ENCODE assay signal across 1 cellular context in the genomic region with DNA sequence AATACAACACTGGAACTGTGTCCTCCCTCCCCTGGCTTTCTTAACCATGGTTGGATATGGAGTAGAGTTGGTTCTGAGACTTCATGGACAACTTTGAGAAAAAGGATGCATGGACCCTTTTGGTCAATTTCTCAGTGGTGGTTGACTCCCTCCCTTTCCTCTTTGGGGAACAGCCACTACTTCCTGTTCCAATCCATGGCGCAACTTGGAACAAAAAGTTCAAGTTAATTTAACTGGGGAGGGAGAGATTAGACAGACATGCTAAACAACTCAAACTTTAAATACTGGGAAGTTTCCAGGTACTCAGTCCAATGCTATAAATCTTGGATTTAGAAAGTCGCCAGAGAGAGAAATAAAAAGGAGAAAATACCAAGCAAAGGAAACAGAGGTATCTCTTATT.
TF ChIP-seq lines count a peak whose summit lies in the region.

No MANE protein-coding gene starts in this region.

TF ChIP-seq in SK-N-SH, 30 proteins besides CTCF, POLR2A, EP300 and RAD21 (continued from another document):
- TF ChIP-seq YY1 (IDR thresholded peaks at IDR 0.05; ENCODE audit: low read depth), result no peak
- TF ChIP-seq EZH2phosphoT487 (IDR thresholded peaks at IDR 0.05; ENCODE audit: borderline replicate concordance, low read depth), result no peak
- no peak for TF ChIP-seq TEAD4 (IDR thresholded peaks at IDR 0.05; ENCODE audit: borderline replicate concordance, insufficient read depth)
- no peak for TF ChIP-seq SMC3 (IDR thresholded peaks at IDR 0.05; ENCODE audit: low read depth, low read length)
- no peak for TF ChIP-seq JUND (IDR thresholded peaks at IDR 0.05)
- no peak for TF ChIP-seq RFX5 (IDR thresholded peaks at IDR 0.05; ENCODE audit: low read length)
- TF ChIP-seq, protein P1, sequence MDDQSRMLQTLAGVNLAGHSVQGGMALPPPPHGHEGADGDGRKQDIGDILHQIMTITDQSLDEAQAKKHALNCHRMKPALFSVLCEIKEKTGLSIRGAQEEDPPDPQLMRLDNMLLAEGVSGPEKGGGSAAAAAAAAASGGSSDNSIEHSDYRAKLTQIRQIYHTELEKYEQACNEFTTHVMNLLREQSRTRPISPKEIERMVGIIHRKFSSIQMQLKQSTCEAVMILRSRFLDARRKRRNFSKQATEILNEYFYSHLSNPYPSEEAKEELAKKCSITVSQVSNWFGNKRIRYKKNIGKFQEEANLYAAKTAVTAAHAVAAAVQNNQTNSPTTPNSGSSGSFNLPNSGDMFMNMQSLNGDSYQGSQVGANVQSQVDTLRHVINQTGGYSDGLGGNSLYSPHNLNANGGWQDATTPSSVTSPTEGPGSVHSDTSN (IDR thresholded peaks at IDR 0.05), result no peak
- no peak for TF ChIP-seq ELF1 (IDR thresholded peaks at IDR 0.05)
- no peak for TF ChIP-seq GATA2 (CRISPR knock-in tag; IDR thresholded peaks at IDR 0.05)
- TF ChIP-seq FOSL2 (IDR thresholded peaks at IDR 0.05; ENCODE audit: borderline replicate concordance, low read depth), result no peak
- no peak for TF ChIP-seq TAF1 (IDR thresholded peaks at IDR 0.05; ENCODE audit: borderline replicate concordance, low read depth, low read length)
- TF ChIP-seq FOXM1 (IDR thresholded peaks at IDR 0.05; ENCODE audit: low read depth), result no peak
